ENCODE assay signal across 1 cellular context in genomic region chr1:155396874-155397476, GRCh38.
TF ChIP-seq lines count a peak whose summit lies in the region.

No MANE protein-coding gene starts in this region.

TF ChIP-seq in K562, 482 proteins besides CTCF, POLR2A, EP300 and RAD21 (continued from another document and continues in another):
- TF ChIP-seq ZNF318 (IDR thresholded peaks at IDR 0.05; ENCODE audit: borderline replicate concordance in 1 of 2, low read depth in 1 of 2) = no peak
- TF ChIP-seq USF2 (CRISPR knock-in tag; IDR thresholded peaks at IDR 0.05) = no peak
- TF ChIP-seq NFATC3 (IDR thresholded peaks at IDR 0.05) = no peak
- TF ChIP-seq C11orf30 (IDR thresholded peaks at IDR 0.05; ENCODE audit: low read depth) = no peak
- TF ChIP-seq FIP1L1 (IDR thresholded peaks at IDR 0.05; ENCODE audit: low read depth, low read length, poor library complexity, severe bottlenecking) = no peak
- TF ChIP-seq CC2D1A (IDR thresholded peaks at IDR 0.05) = peak; percentile 69; the same call in 1 of the 2 replicates
- no peak for TF ChIP-seq ZBTB49 (CRISPR knock-in tag; IDR thresholded peaks at IDR 0.05; ENCODE audit: borderline replicate concordance)
- no peak for TF ChIP-seq CAMTA2 (CRISPR knock-in tag; conservative IDR thresholded peaks at IDR 0.05)
- peak in 1 of 2 experiments; percentile 55; a peak in 1 of 4 replicates for TF ChIP-seq RCOR1 (IDR thresholded peaks at IDR 0.05; ENCODE audit: borderline replicate concordance in 1 of 2, low read depth in 2 of 2, low read length in 2 of 2)
- no peak for TF ChIP-seq HNRNPLL (IDR thresholded peaks at IDR 0.05; ENCODE audit: low read depth, low read length, poor library complexity, severe bottlenecking)
- TF ChIP-seq GTF2B (IDR thresholded peaks at IDR 0.05; ENCODE audit: extremely low read depth, insufficient read length) = no peak
- TF ChIP-seq YY1 (IDR thresholded peaks at IDR 0.05; ENCODE audit: borderline replicate concordance in 1 of 3, control insufficient read depth in 1 of 3, extremely low read depth in 1 of 3, insufficient read depth in 3 of 3, insufficient read length in 1 of 3, insufficient replicate concordance in 2 of 3, low read depth in 1 of 3, low read length in 2 of 3) = no peak
- 0 out of 2 replicates have a peak, but pooled peaks have one; percentile 8 for TF ChIP-seq BCOR (IDR thresholded peaks at IDR 0.05)
- TF ChIP-seq CUX1 (CRISPR knock-in tag; IDR thresholded peaks at IDR 0.05) = no peak
- TF ChIP-seq ZC3H4 (CRISPR knock-in tag; IDR thresholded peaks at IDR 0.05; ENCODE audit: borderline replicate concordance) = no peak
- no peak for TF ChIP-seq ZBTB40 (IDR thresholded peaks at IDR 0.05)
- no peak for TF ChIP-seq ZBTB40 (CRISPR knock-in tag; IDR thresholded peaks at IDR 0.05)
- TF ChIP-seq ATF4 (CRISPR knock-in tag; IDR thresholded peaks at IDR 0.05) = no peak
- TF ChIP-seq SREBF2 (CRISPR knock-in tag; IDR thresholded peaks at IDR 0.05) = no peak
- no peak for TF ChIP-seq JUNB (CRISPR knock-in tag; conservative IDR thresholded peaks at IDR 0.05)
- no peak for TF ChIP-seq ZNF133 (CRISPR knock-in tag; IDR thresholded peaks at IDR 0.05)
- TF ChIP-seq ZNF644 (tag; IDR thresholded peaks at IDR 0.05; ENCODE audit: low read depth) = no peak
- no peak for TF ChIP-seq SIN3A (IDR thresholded peaks at IDR 0.05; ENCODE audit: borderline replicate concordance in 2 of 2, control insufficient read depth in 1 of 2, low read depth in 2 of 2, low read length in 2 of 2)
